ENCODE assay signal across 27 cellular contexts in genomic region chr14:94483729-94484275, GRCh38. TPM values are rescaled to one million over a fixed set of nuclear protein-coding genes. Genes with fewer than 3 reads are reported as not detected.
A peak's percentile ranks its signal among the peaks of the same experiment; 100 is the strongest.
DNase-seq lines count a peak whose midpoint lies in the region; ATAC-seq, FAIRE-seq and TF ChIP-seq lines count a peak whose summit lies in the region.
"Had no signal": no experiment of that assay in that cellular context is flagged by ENCODE, and none has a peak within 500 bp of the region (broad histone marks: within the 10 kb centered on the region; RNA-seq: fewer than 3 reads in every experiment).

No MANE protein-coding gene starts in this region.

- peak overlapping the region; percentile 68 for H3K4me2 ChIP-seq in OCI-LY3 (ENCODE audit: low read length)
- H3K4me2 ChIP-seq in H1 (ENCODE audit: insufficient read depth in 1 of 2, low read depth in 2 of 2, low read length in 2 of 2), result no peak overlapping the region

- no peak overlapping the region for H3K4ac ChIP-seq in H1 (replicated peaks; ENCODE audit: insufficient read length, low read depth, low read length)

- TF ChIP-seq EP300 in H1 (IDR thresholded peaks at IDR 0.05; ENCODE audit: borderline replicate concordance in 1 of 2, low read depth in 2 of 2, low read length in 2 of 2), result no peak

- H3K18ac ChIP-seq in H1 (ENCODE audit: extremely low read depth, low read length), result no peak overlapping the region

- H3K23me2 ChIP-seq in H1 (ENCODE audit: low read depth, low read length), result peaks cover 3% of the 10 kb centered on the region; the same call in 1 of the 2 replicates

- H2BK5ac ChIP-seq in H1 (ENCODE audit: low read depth, low read length), result no peak overlapping the region

- POLR2A ChIA-PET in activated CD4-positive, alpha-beta T cell treated with anti-CD3 and anti-CD28 coated beads for 36 hours (lab: Charles Lee), result no interaction called here
- POLR2A ChIA-PET in H1 (lab: Charles Lee; ENCODE audit: partially characterized antibody), result no interaction called here

- H3K36me3 ChIP-seq in OCI-LY3 (replicated peaks; ENCODE audit: low read depth, low read length), result peaks cover 5% of the 10 kb centered on the region
- no peaks in the 10 kb centered on the region for H3K36me3 ChIP-seq in H1 (ENCODE audit: control insufficient read depth in 2 of 4, insufficient read depth in 4 of 4, low read length in 3 of 4)

- no peak for TF ChIP-seq POLR2A in H1 (IDR thresholded peaks at IDR 0.05; ENCODE audit: control extremely low read depth in 1 of 2, low read depth in 2 of 2, low read length in 2 of 2)

- peaks cover 3% of the 10 kb centered on the region for H3K27me3 Mint-ChIP-seq in activated CD4-positive, alpha-beta T cell treated with anti-CD3 and anti-CD28 coated beads for 36 hours
- H3K27me3 Mint-ChIP-seq: activated CD4-positive, alpha-beta T cell treated with anti-CD3 and anti-CD28 coated beads, Interleukin-2, amount 10 ng/mL, durations not matched to agents 24 days and 14 days had no signal

- peak overlapping the region; percentile 22 for H4K91ac ChIP-seq in H1 (replicated peaks; ENCODE audit: insufficient read length, low read length)

- H3K4me3 ChIP-seq in OCI-LY3 (ENCODE audit: low read length) (peak overlapping the region; percentile 41), H1 (ENCODE audit: extremely low read depth in 1 of 4, insufficient read depth in 2 of 4, low read depth in 3 of 4, low read length in 4 of 4) (no peak overlapping the region)

- 87% methylated on average over 7 of the region's 7 CpGs; no CpG with 5 or more reads in 1 of the 2 experiments for WGBS in H1 (ENCODE audit: extremely low coverage in 1 of 2, insufficient coverage in 1 of 2, insufficient read length in 1 of 2, insufficient replicate concordance in 2 of 2, low coverage in 1 of 2, low lambda C conversion rate in 2 of 2, missing lambda C conversion rate in 1 of 2), 2 experiments

- no peak overlapping the region for H3K4me3 Mint-ChIP-seq in activated CD4-positive, alpha-beta T cell treated with anti-CD3 and anti-CD28 coated beads for 36 hours
- H3K4me3 Mint-ChIP-seq: activated CD4-positive, alpha-beta T cell treated with anti-CD3 and anti-CD28 coated beads, Interleukin-2, amount 10 ng/mL, durations not matched to agents 24 days and 14 days had no signal

- H2BK20ac ChIP-seq in H1 (ENCODE audit: low read length), result 0 out of 2 replicates have a peak overlapping the region, but pooled peaks have one; percentile 61

- no peak overlapping the region for H4K8ac ChIP-seq in H1 (ENCODE audit: extremely low read depth, insufficient read depth, low read length)

- H3K4me1 Mint-ChIP-seq in activated CD4-positive, alpha-beta T cell treated with anti-CD3 and anti-CD28 coated beads for 36 hours, result peaks cover 35% of the 10 kb centered on the region

- no peak overlapping the region for H2BK120ac ChIP-seq in H1 (replicated peaks; ENCODE audit: low read depth, low read length)

- no peak for TF ChIP-seq RAD21 in H1 (IDR thresholded peaks at IDR 0.05 in 1 of 2, conservative IDR thresholded peaks at IDR 0.05 in 1 of 2; ENCODE audit: low read depth in 2 of 2, low read length in 2 of 2)

- no peak overlapping the region for H3K14ac ChIP-seq in H1 (ENCODE audit: insufficient read length)

- H3K9me3 ChIP-seq in OCI-LY3 (ENCODE audit: insufficient read depth, low read length) (peaks cover 6% of the 10 kb centered on the region; the same call in 1 of the 2 replicates), H1 (ENCODE audit: insufficient read depth in 2 of 2, low read depth in 1 of 2, low read length in 1 of 2) (peaks cover 4 to 6% of the 10 kb centered on the region in 2 experiments; a peak in 2 of 4 replicates)

- no peak overlapping the region for H3K23ac ChIP-seq in H1 (ENCODE audit: insufficient read length)

- H3K9me3 Mint-ChIP-seq in activated CD4-positive, alpha-beta T cell treated with anti-CD3 and anti-CD28 coated beads for 36 hours (ENCODE audit: low read depth), result peaks cover 3% of the 10 kb centered on the region

- H2BK15ac ChIP-seq in H1 (ENCODE audit: low read length), result peak overlapping the region; percentile 92; the same call in 1 of the 2 replicates

- intact Hi-C loops in activated CD4-positive, alpha-beta T cell treated with anti-CD3 and anti-CD28 coated beads for 36 hours (cut with DNase I, micrococcal nuclease), result no loop called here

- H3K27me3 ChIP-seq in OCI-LY3 (ENCODE audit: low read depth, low read length) (peaks cover 11% of the 10 kb centered on the region; the same call in 1 of the 2 replicates), H1 (replicated peaks in 1 of 4; ENCODE audit: control insufficient read depth in 3 of 4, extremely low read depth in 1 of 4, insufficient read depth in 3 of 4, low read length in 3 of 4) (no peaks in the 10 kb centered on the region; a peak in 1 of 7 replicates)

- peak overlapping the region; percentile 9 for H3K27ac Mint-ChIP-seq in activated CD4-positive, alpha-beta T cell treated with anti-CD3 and anti-CD28 coated beads for 36 hours
- H3K27ac Mint-ChIP-seq: activated CD4-positive, alpha-beta T cell treated with anti-CD3 and anti-CD28 coated beads, Interleukin-2, amount 10 ng/mL, durations not matched to agents 24 days and 14 days had no signal

- peak overlapping the region; percentile 75 for H3K27ac ChIP-seq in OCI-LY3 (ENCODE audit: low read length)
- H3K27ac ChIP-seq in H1 (ENCODE audit: low read depth, low read length), result no peak overlapping the region
- H3K27ac ChIP-seq: 22Rv1 had no signal

- no peak for FAIRE-seq in H1 (lab: Jason Lieb, UNC)

- TF ChIP-seq CTCF in OCI-LY3 (IDR thresholded peaks at IDR 0.05; ENCODE audit: low read depth, low read length) (no peak), H1 (IDR thresholded peaks at IDR 0.05; ENCODE audit: control extremely low read depth in 1 of 3, insufficient read depth in 1 of 3, low read depth in 1 of 3, low read length in 3 of 3) (no peak)

- no peak overlapping the region for H4K5ac ChIP-seq in H1 (ENCODE audit: insufficient read length, low read depth, low read length)

- CTCF ChIA-PET in activated CD4-positive, alpha-beta T cell treated with anti-CD3 and anti-CD28 coated beads for 36 hours (lab: Charles Lee), result no interaction called here
- CTCF ChIA-PET in H1 (lab: Charles Lee; ENCODE audit: partially characterized antibody), result interaction anchor here (1.3 to 5.0 kb wide), 6 partner anchors 35 to 77 kb away, joined by 4 to 78 read pairs (median 32); partner anchors contain the start of gene SERPINA4

- H3K79me2 ChIP-seq in OCI-LY3 (ENCODE audit: low read length), result no peaks in the 10 kb centered on the region
- H3K79me2 ChIP-seq in H1 (ENCODE audit: control insufficient read depth in 1 of 2, insufficient read depth in 2 of 2, low read length in 2 of 2), result no peaks in the 10 kb centered on the region

- H3K56ac ChIP-seq in H1 (replicated peaks; ENCODE audit: insufficient read length, low read depth, low read length), result no peak overlapping the region

- H4K20me1 ChIP-seq in OCI-LY3 (ENCODE audit: insufficient read depth, low read length) (no peaks in the 10 kb centered on the region), H1 (replicated peaks in 1 of 2; ENCODE audit: control insufficient read depth in 1 of 2, insufficient read depth in 2 of 2, low read length in 2 of 2) (no peaks in the 10 kb centered on the region)

- H3K79me1 ChIP-seq in H1 (ENCODE audit: low read depth, low read length), result no peaks in the 10 kb centered on the region

- H2AFZ ChIP-seq in OCI-LY3 (ENCODE audit: low read depth, low read length) (no peak overlapping the region; the same call in 1 of the 2 replicates), H1 (ENCODE audit: low read length) (no peak overlapping the region)

- peak; percentile 37 for ATAC-seq in activated CD4-positive, alpha-beta T cell treated with anti-CD3 and anti-CD28 coated beads for 36 hours
- ATAC-seq in GM18870 (IDR thresholded peaks at IDR 0.05; ENCODE audit: unreplicated experiment), result no peak

- H2BK12ac ChIP-seq in H1 (ENCODE audit: low read depth, low read length), result 0 out of 2 replicates have a peak overlapping the region, but pooled peaks have one; percentile 80

- peaks cover 55% of the 10 kb centered on the region for H3K4me1 ChIP-seq in OCI-LY3 (ENCODE audit: low read length)
- peaks cover 0 to 14% (median 11%) of the 10 kb centered on the region in 4 experiments; a peak in 6 of 7 replicates for H3K4me1 ChIP-seq in H1 (replicated peaks in 1 of 4; ENCODE audit: control insufficient read depth in 3 of 4, insufficient read depth in 4 of 4, low read length in 3 of 4)

- DNase-seq in activated CD4-positive, alpha-beta T cell treated with anti-CD3 and anti-CD28 coated beads for 36 hours, result no peak
- DNase-seq in activated CD4-positive, alpha-beta T cell treated with anti-CD3 and anti-CD28 coated beads, Interleukin-2, amount 50 U/mL, for 1 hour, result no peak
- DNase-seq in H1 (ENCODE audit: low read depth in 1 of 2, low spot score in 2 of 2), result no peak
- peak; percentile 45 for DNase-seq in renal cortical epithelial cell (ENCODE audit: low read depth)
- DNase-seq in pons (ENCODE audit: low spot score), result no peak
- DNase-seq in NCI-H524 treated with DMSO at 0.1 percent for 48 hours (lab: John Stamatoyannopoulos, UW), result no peak
- DNase-seq: activated CD4-positive, alpha-beta T cell treated with anti-CD3 and anti-CD28 coated beads, Interleukin-2, amount 10 ng/mL, durations not matched to agents 24 days and 14 days; activated gamma-delta T cell; caudate nucleus; foreskin melanocyte; H7; hypothalamus; islet precursor cell; NCI-H1436; NCI-H2171 treated with DMSO at 0.1 percent for 48 hours; NCI-H748 treated with DMSO at 0.1 percent for 48 hours; nucleus accumbens; SHP77 had no signal

- no peaks in the 10 kb centered on the region for H3K36me3 Mint-ChIP-seq in activated CD4-positive, alpha-beta T cell treated with anti-CD3 and anti-CD28 coated beads for 36 hours (ENCODE audit: low read depth)

- no peak overlapping the region; the same call in 1 of the 2 replicates for H3K9ac ChIP-seq in OCI-LY3 (ENCODE audit: low read length)
- H3K9ac ChIP-seq in H1 (replicated peaks in 1 of 4; ENCODE audit: extremely low read depth in 1 of 4, low read depth in 3 of 4, low read length in 3 of 4), result no peak overlapping the region

- H2AK5ac ChIP-seq in H1 (ENCODE audit: low read depth, low read length), result no peak overlapping the region

RNA-seq across cellular contexts. Expression of gene SERPINA9, which starts 7.8 kb away (rescaled TPM):
- total RNA-seq in activated CD4-positive, alpha-beta T cell treated with anti-CD3 and anti-CD28 coated beads for 36 hours, result not detected
- total RNA-seq in H1 (2021; fragmentation: NEBNext Ultra II Directional; extraction: Animal tissue kit (Norgen Biotek cat#: 25700)), result not detected in 2 replicates
- polyA plus RNA-seq in H1 (2011; rRNA removed), result not detected in 2 replicates
- not detected for polyA plus RNA-seq in H1 (2011; cell fraction: cytosol; rRNA removed)
- polyA plus RNA-seq in H1 (2011; cell fraction: nucleus; rRNA removed), result not detected
- not detected in 4 replicates for polyA plus RNA-seq in H1 (2012, experiment 1 of 2)
- not detected for polyA plus RNA-seq in H1 (2012, experiment 2 of 2)
- not detected for polyA plus RNA-seq in H1 (2013, experiment 1 of 2)
- not detected for polyA plus RNA-seq in H1 (2013, experiment 2 of 2)
- polyA minus RNA-seq in H1 (2011; rRNA and poly(A)+ RNA removed), result not detected in 2 replicates
- not detected for polyA minus RNA-seq in H1 (2011; cell fraction: cytosol; rRNA and poly(A)+ RNA removed)
- polyA minus RNA-seq in H1 (2011; cell fraction: nucleus; rRNA and poly(A)+ RNA removed), result not detected
- not detected in 2 replicates for total RNA-seq in renal cortical epithelial cell
- total RNA-seq: activated CD4-positive, alpha-beta T cell treated with anti-CD3 and anti-CD28 coated beads, Interleukin-2, amount 10 ng/mL, durations not matched to agents 24 days and 14 days; epithelial cell of proximal tubule; H7; lung microvascular endothelial cell; T-helper 1 cell treated with Interleukin-12 subunit alpha and Interleukin-12 subunit beta and Interleukin-4 antibody, amounts not matched to agents 30 ng/mL and 1 ng/mL, for 36 hours; ureter had no signal
- polyA plus RNA-seq: adipose tissue had no signal

RNA-seq across cellular contexts. Expression of gene SERPINA12, which starts 25.5 kb away (rescaled TPM):
- not detected for total RNA-seq in activated CD4-positive, alpha-beta T cell treated with anti-CD3 and anti-CD28 coated beads for 36 hours
- total RNA-seq in H1 (2021; fragmentation: NEBNext Ultra II Directional; extraction: Animal tissue kit (Norgen Biotek cat#: 25700)), result not detected in 2 replicates
- polyA plus RNA-seq in H1 (2011; rRNA removed), result not detected in 2 replicates
- polyA plus RNA-seq in H1 (2011; cell fraction: cytosol; rRNA removed), result not detected
- polyA plus RNA-seq in H1 (2011; cell fraction: nucleus; rRNA removed), result not detected
- polyA plus RNA-seq in H1 (2012, experiment 1 of 2), result not detected in 4 replicates
- not detected for polyA plus RNA-seq in H1 (2012, experiment 2 of 2)
- not detected for polyA plus RNA-seq in H1 (2013, experiment 1 of 2)
- polyA plus RNA-seq in H1 (2013, experiment 2 of 2), result not detected
- polyA minus RNA-seq in H1 (2011; rRNA and poly(A)+ RNA removed), result not detected in 2 replicates
- polyA minus RNA-seq in H1 (2011; cell fraction: cytosol; rRNA and poly(A)+ RNA removed), result not detected
- polyA minus RNA-seq in H1 (2011; cell fraction: nucleus; rRNA and poly(A)+ RNA removed), result not detected
- not detected in 2 replicates for total RNA-seq in renal cortical epithelial cell
- total RNA-seq: activated CD4-positive, alpha-beta T cell treated with anti-CD3 and anti-CD28 coated beads, Interleukin-2, amount 10 ng/mL, durations not matched to agents 24 days and 14 days; epithelial cell of proximal tubule; H7; lung microvascular endothelial cell; T-helper 1 cell treated with Interleukin-12 subunit alpha and Interleukin-12 subunit beta and Interleukin-4 antibody, amounts not matched to agents 30 ng/mL and 1 ng/mL, for 36 hours; ureter had no signal
- polyA plus RNA-seq: adipose tissue, BJ had no signal

RNA-seq across cellular contexts. Expression of gene SERPINA11, which starts 31.2 kb away (rescaled TPM):
- not detected for total RNA-seq in activated CD4-positive, alpha-beta T cell treated with anti-CD3 and anti-CD28 coated beads for 36 hours
- 0.39 and 0.65 TPM in 2 replicates for total RNA-seq in H1 (2021; fragmentation: NEBNext Ultra II Directional; extraction: Animal tissue kit (Norgen Biotek cat#: 25700))
- 0.24 and 0.36 TPM in 2 replicates for polyA plus RNA-seq in H1 (2011; rRNA removed)
- 0.27 TPM for polyA plus RNA-seq in H1 (2011; cell fraction: cytosol; rRNA removed)
- polyA plus RNA-seq in H1 (2011; cell fraction: nucleus; rRNA removed), result 0.17 TPM
- 0.11 to 0.36 TPM (median 0.32 TPM) in 3 of 4 replicates, not detected in the other for polyA plus RNA-seq in H1 (2012, experiment 1 of 2)
- polyA plus RNA-seq in H1 (2012, experiment 2 of 2), result 0.34 TPM
- polyA plus RNA-seq in H1 (2013, experiment 1 of 2), result 1.2 TPM
- polyA plus RNA-seq in H1 (2013, experiment 2 of 2), result 1.2 TPM
- polyA minus RNA-seq in H1 (2011; rRNA and poly(A)+ RNA removed), result 0.15 TPM in 1 of 2 replicates, not detected in the other
- not detected for polyA minus RNA-seq in H1 (2011; cell fraction: cytosol; rRNA and poly(A)+ RNA removed)
- not detected for polyA minus RNA-seq in H1 (2011; cell fraction: nucleus; rRNA and poly(A)+ RNA removed)
- not detected in 2 replicates for total RNA-seq in renal cortical epithelial cell
- total RNA-seq: activated CD4-positive, alpha-beta T cell treated with anti-CD3 and anti-CD28 coated beads, Interleukin-2, amount 10 ng/mL, durations not matched to agents 24 days and 14 days; epithelial cell of proximal tubule; lung microvascular endothelial cell; T-helper 1 cell treated with Interleukin-12 subunit alpha and Interleukin-12 subunit beta and Interleukin-4 antibody, amounts not matched to agents 30 ng/mL and 1 ng/mL, for 36 hours; ureter had no signal
- polyA plus RNA-seq: adipose tissue, BJ had no signal
